In the genomic region with DNA sequence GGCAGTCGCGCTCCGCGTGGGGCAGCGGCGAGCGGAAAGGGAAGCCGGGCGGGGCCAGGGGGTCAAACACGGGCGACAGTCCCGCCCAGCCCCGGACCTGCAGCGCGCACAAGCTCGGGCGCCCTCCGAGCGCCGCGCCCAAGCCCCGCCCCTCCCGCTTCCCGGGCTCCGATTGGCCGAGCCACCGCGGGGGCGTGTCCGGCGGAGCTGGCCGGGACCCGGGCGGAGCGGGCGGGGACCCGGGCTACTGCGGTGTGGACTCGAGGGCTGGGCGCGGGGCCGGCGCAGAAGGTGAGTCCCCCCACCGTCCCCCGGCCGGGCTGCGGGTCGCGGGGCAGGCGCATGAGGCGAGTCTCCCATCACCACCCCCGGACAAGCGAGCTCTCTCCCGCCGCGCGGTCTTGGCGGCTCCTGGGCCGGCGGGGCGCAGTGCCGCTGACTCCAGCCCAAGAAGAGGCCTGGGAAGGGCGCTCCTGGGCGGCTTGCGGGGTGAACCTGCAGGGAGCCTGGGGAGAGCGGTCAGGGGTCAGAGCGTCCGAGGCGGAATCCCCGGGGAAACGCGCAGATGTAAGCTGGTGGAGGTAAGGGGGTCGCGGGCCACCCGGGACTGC, we compare ENCODE assay signal across 8 cellular contexts. TPM values are rescaled to one million over a fixed set of nuclear protein-coding genes. Genes with fewer than 3 reads are reported as not detected.
DNase-seq lines count a peak whose midpoint lies in the region; ATAC-seq and TF ChIP-seq lines count a peak whose summit lies in the region.

A gene with protein sequence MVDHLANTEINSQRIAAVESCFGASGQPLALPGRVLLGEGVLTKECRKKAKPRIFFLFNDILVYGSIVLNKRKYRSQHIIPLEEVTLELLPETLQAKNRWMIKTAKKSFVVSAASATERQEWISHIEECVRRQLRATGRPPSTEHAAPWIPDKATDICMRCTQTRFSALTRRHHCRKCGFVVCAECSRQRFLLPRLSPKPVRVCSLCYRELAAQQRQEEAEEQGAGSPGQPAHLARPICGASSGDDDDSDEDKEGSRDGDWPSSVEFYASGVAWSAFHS (plus strand): TSS at position 247 of the 611 bp plus-strand sequence. CDS start 8,379 bp downstream, outside the sequence.

- H3K9me3 Mint-ChIP-seq in activated T-helper 1 cell treated with anti-CD3 and anti-CD28 coated beads, Interleukin-12 subunit alpha, Interleukin-12 subunit beta, Interleukin-2, Interleukin-4 antibody, amounts not matched to agents 30 ng/mL and 10 ng/mL and 1 ng/mL, durations not matched to agents 14 hours and 24 hours and 36 hours: no peaks in the 10 kb centered on the region
- no peaks in the 10 kb centered on the region for H3K9me3 Mint-ChIP-seq in naive thymus-derived CD8-positive, alpha-beta T cell

- DNase-seq in DMS153 (lab: John Stamatoyannopoulos, UW): peak; percentile 19
- peak; percentile 98 for DNase-seq in GM20000 (ENCODE audit: low spot score)
- DNase-seq in HPDE6-E6E7 (ENCODE audit: extremely low spot score): peak; percentile 78
- DNase-seq in RKO (ENCODE audit: low spot score): peak; percentile 69
- DNase-seq in activated T-helper 1 cell treated with anti-CD3 and anti-CD28 coated beads, Interleukin-12 subunit alpha, Interleukin-12 subunit beta, Interleukin-2, Interleukin-4 antibody, amounts not matched to agents 30 ng/mL and 10 ng/mL and 1 ng/mL, durations not matched to agents 14 hours and 24 hours and 36 hours (ENCODE audit: low spot score): peak; percentile 92
- DNase-seq in fibroblast of lung (ENCODE audit: low read depth in 2 of 2): peak; percentile 62 to 75
- peak; percentile 57 to 88 (median 80) for DNase-seq in naive thymus-derived CD8-positive, alpha-beta T cell
- peak; percentile 57 to 81 (median 78) for DNase-seq in stimulated activated naive CD4-positive, alpha-beta T cell (lab: John Stamatoyannopoulos, UW)

- H3K36me3 Mint-ChIP-seq in activated T-helper 1 cell treated with anti-CD3 and anti-CD28 coated beads, Interleukin-12 subunit alpha, Interleukin-12 subunit beta, Interleukin-2, Interleukin-4 antibody, amounts not matched to agents 30 ng/mL and 10 ng/mL and 1 ng/mL, durations not matched to agents 14 hours and 24 hours and 36 hours (ENCODE audit: low read depth): peaks cover 22% of the 10 kb centered on the region
- peaks cover 0 to 4% (median 0%) of the 10 kb centered on the region in 3 donors for H3K36me3 Mint-ChIP-seq in naive thymus-derived CD8-positive, alpha-beta T cell

- H3K4me3 Mint-ChIP-seq in activated T-helper 1 cell treated with anti-CD3 and anti-CD28 coated beads, Interleukin-12 subunit alpha, Interleukin-12 subunit beta, Interleukin-2, Interleukin-4 antibody, amounts not matched to agents 30 ng/mL and 10 ng/mL and 1 ng/mL, durations not matched to agents 14 hours and 24 hours and 36 hours: peak within 1 kb of the TSS; percentile 95
- peak within 1 kb of the TSS; percentile 87 to 94 (median 92) for H3K4me3 Mint-ChIP-seq in naive thymus-derived CD8-positive, alpha-beta T cell

- peak within 1 kb of the TSS; percentile 63 for H3K9ac ChIP-seq in fibroblast of lung (ENCODE audit: insufficient read depth, low read length)

- H3K27ac Mint-ChIP-seq in activated T-helper 1 cell treated with anti-CD3 and anti-CD28 coated beads, Interleukin-12 subunit alpha, Interleukin-12 subunit beta, Interleukin-2, Interleukin-4 antibody, amounts not matched to agents 30 ng/mL and 10 ng/mL and 1 ng/mL, durations not matched to agents 14 hours and 24 hours and 36 hours: peak within 1 kb of the TSS; percentile 85
- peak within 1 kb of the TSS; percentile 89 to 99 (median 96) for H3K27ac Mint-ChIP-seq in naive thymus-derived CD8-positive, alpha-beta T cell

- no peaks in the 10 kb centered on the region for H3K27me3 ChIP-seq in fibroblast of lung (ENCODE audit: control insufficient read depth, insufficient read depth, low read length)

- H2AFZ ChIP-seq in fibroblast of lung (ENCODE audit: low read length): peak within 1 kb of the TSS; percentile 67

- peak; percentile 12 for TF ChIP-seq CTCF in GM20000 (IDR thresholded peaks at IDR 0.05; ENCODE audit: extremely low read depth, missing control alignments)
- no peak for TF ChIP-seq CTCF in fibroblast of lung (conservative IDR thresholded peaks at IDR 0.05 in 1 of 2, IDR thresholded peaks at IDR 0.05 in 1 of 2; ENCODE audit: low read depth in 1 of 2, low read length in 2 of 2)

- POLR2A ChIA-PET in naive thymus-derived CD8-positive, alpha-beta T cell (lab: Charles Lee): interaction anchor here (1.3 to 10.5 kb wide), 6 partner anchors 9 to 56 kb away, joined by 3 to 154 read pairs (median 56); a partner anchor contains a TSS

- peaks cover 32% of the 10 kb centered on the region for H3K79me2 ChIP-seq in fibroblast of lung (ENCODE audit: control insufficient read depth, insufficient read depth, low read length)

- peaks cover 23% of the 10 kb centered on the region for H3K4me1 ChIP-seq in fibroblast of lung (ENCODE audit: control insufficient read depth, extremely low read depth, insufficient read depth, low read length)

- H3K9me3 ChIP-seq in fibroblast of lung (ENCODE audit: control insufficient read depth, insufficient read depth, low read depth, low read length): no peaks in the 10 kb centered on the region

- peak within 1 kb of the TSS; percentile 52 to 95 (median 70) for H3K4me3 ChIP-seq in fibroblast of lung (replicated peaks in 1 of 4; ENCODE audit: control extremely low read depth in 1 of 4, insufficient read depth in 1 of 4, low read depth in 3 of 4, low read length in 4 of 4)

- H3K4me2 ChIP-seq in fibroblast of lung (ENCODE audit: extremely low read depth, insufficient read depth, low read length): peak within 1 kb of the TSS; percentile 99

- ATAC-seq in naive thymus-derived CD8-positive, alpha-beta T cell: peak; percentile 67 to 74

- no peaks in the 10 kb centered on the region for H3K27me3 Mint-ChIP-seq in activated T-helper 1 cell treated with anti-CD3 and anti-CD28 coated beads, Interleukin-12 subunit alpha, Interleukin-12 subunit beta, Interleukin-2, Interleukin-4 antibody, amounts not matched to agents 30 ng/mL and 10 ng/mL and 1 ng/mL, durations not matched to agents 14 hours and 24 hours and 36 hours (ENCODE audit: insufficient read depth)
- H3K27me3 Mint-ChIP-seq in naive thymus-derived CD8-positive, alpha-beta T cell: no peaks in the 10 kb centered on the region

- H3K36me3 ChIP-seq in fibroblast of lung (ENCODE audit: control insufficient read depth, insufficient read depth, low read length): peaks cover 6% of the 10 kb centered on the region

- no peaks in the 10 kb centered on the region for H4K20me1 ChIP-seq in fibroblast of lung (ENCODE audit: control insufficient read depth, extremely low read depth, insufficient read depth, low read length)

- H3K27ac ChIP-seq in fibroblast of lung (ENCODE audit: insufficient read depth, low read length): peak within 1 kb of the TSS; percentile 90

- intact Hi-C loops in activated T-helper 1 cell treated with anti-CD3 and anti-CD28 coated beads, Interleukin-12 subunit alpha, Interleukin-12 subunit beta, Interleukin-2, Interleukin-4 antibody, amounts not matched to agents 30 ng/mL and 10 ng/mL and 1 ng/mL, durations not matched to agents 14 hours and 24 hours and 36 hours (cut with micrococcal nuclease): loop anchor here (1.0 to 5.0 kb wide), 5 partner anchors 8 to 453 kb away; a partner anchor contains a TSS

- peaks cover 68% of the 10 kb centered on the region for H3K4me1 Mint-ChIP-seq in activated T-helper 1 cell treated with anti-CD3 and anti-CD28 coated beads, Interleukin-12 subunit alpha, Interleukin-12 subunit beta, Interleukin-2, Interleukin-4 antibody, amounts not matched to agents 30 ng/mL and 10 ng/mL and 1 ng/mL, durations not matched to agents 14 hours and 24 hours and 36 hours (ENCODE audit: low read depth)
- H3K4me1 Mint-ChIP-seq in naive thymus-derived CD8-positive, alpha-beta T cell: peaks cover 27 to 74% (median 66%) of the 10 kb centered on the region in 4 donors

RNA-seq across cellular contexts. Expression of the gene that starts here (rescaled TPM):
- total RNA-seq in activated T-helper 1 cell treated with anti-CD3 and anti-CD28 coated beads, Interleukin-12 subunit alpha, Interleukin-12 subunit beta, Interleukin-2, Interleukin-4 antibody, amounts not matched to agents 30 ng/mL and 10 ng/mL and 1 ng/mL, durations not matched to agents 14 hours and 24 hours and 36 hours: 30.9 and 35.0 TPM in 2 replicates
- 50.1 and 72.5 TPM in 2 replicates for total RNA-seq in fibroblast of lung
- polyA plus RNA-seq in fibroblast of lung: 5.2 and 7.7 TPM in 2 replicates
- polyA plus RNA-seq in fibroblast of lung (2012): 8.6 and 15.4 TPM in 2 replicates
- polyA minus RNA-seq in fibroblast of lung (ENCODE audit: low replicate concordance): 11.3 and 23.3 TPM in 2 replicates
- total RNA-seq in naive thymus-derived CD8-positive, alpha-beta T cell: 10 to 100 TPM; 18.0 to 19.8 TPM
- 10 to 100 TPM in 2 of 3 donors, 1 to 10 TPM in 1; 3.8 to 19.7 (median 15.5) TPM for polyA plus RNA-seq in naive thymus-derived CD8-positive, alpha-beta T cell

Comparison
In these comparisons a context has a peak if more than half of its experiments do, and no peak if none do; other contexts are left out.
1. Peak in every context shown above with its lines: DNase-seq, ATAC-seq, H3K4me3 ChIP-seq and H3K27ac ChIP-seq.
2. DNase-seq: peak in every context shown above with its lines; median percentile 98 in GM20000; 92 in activated T-helper 1 cell treated with anti-CD3 and anti-CD28 coated beads, Interleukin-12 subunit alpha, Interleukin-12 subunit beta, Interleukin-2, Interleukin-4 antibody, amounts not matched to agents 30 ng/mL and 10 ng/mL and 1 ng/mL, durations not matched to agents 14 hours and 24 hours and 36 hours; 80 in naive thymus-derived CD8-positive, alpha-beta T cell; 78 in HPDE6-E6E7; 78 in stimulated activated naive CD4-positive, alpha-beta T cell; 69 in RKO; 68 in fibroblast of lung; 19 in DMS153.